In genomic region chr17:42743595-42744282, GRCh38 we compare ENCODE assay signal across 8 cellular contexts. TPM values are rescaled to one million over a fixed set of nuclear protein-coding genes. Genes with fewer than 3 reads are reported as not detected.
DNase-seq lines count a peak whose midpoint lies in the region; ATAC-seq, FAIRE-seq and TF ChIP-seq lines count a peak whose summit lies in the region.

No MANE protein-coding gene starts in this region.

- peaks cover 9 to 38% (median 20%) of the 10 kb centered on the region in 4 donors for H3K4me1 Mint-ChIP-seq in CD4-positive, alpha-beta memory T cell

- H4K20me1 ChIP-seq in Loucy (ENCODE audit: insufficient read depth, low read length, poor library complexity, severe bottlenecking), result no peaks in the 10 kb centered on the region

- peak overlapping the region; percentile 81 to 96 (median 92) for H3K27ac Mint-ChIP-seq in CD4-positive, alpha-beta memory T cell

- POLR2A ChIA-PET in CD4-positive, alpha-beta memory T cell (lab: Charles Lee; ENCODE audit: partially characterized antibody), result interaction anchor here (1.6 to 1.9 kb wide), 2 partner anchors 80 to 617 kb away, joined by 5 read pairs; partner anchors contain the start of gene BECN1

- H3K27ac ChIP-seq in CD4-positive, alpha-beta memory T cell (ENCODE audit: low read depth, low read length), result peak overlapping the region; percentile 66
- H3K27ac ChIP-seq in mucosa of rectum (ENCODE audit: low read depth in 2 of 2, low read length in 2 of 2), result peak overlapping the region; percentile 86 to 92

- peaks cover 37% of the 10 kb centered on the region for H3K79me2 ChIP-seq in Loucy (ENCODE audit: insufficient read depth, low read length)

- H3K27me3 Mint-ChIP-seq in CD4-positive, alpha-beta memory T cell, result peaks cover 4 to 5% of the 10 kb centered on the region in 2 donors

- CTCF ChIA-PET in CD4-positive, alpha-beta memory T cell (lab: Charles Lee; ENCODE audit: partially characterized antibody), result interaction anchor here (0.8 kb wide), 1 partner anchor 20 kb away, joined by 3 read pairs; no protein-coding TSS in a partner anchor

- peak overlapping the region; percentile 94 for H3K4me2 ChIP-seq in Loucy (ENCODE audit: low read depth, low read length, poor library complexity, severe bottlenecking)

- H3F3A ChIP-seq in Loucy (ENCODE audit: low read depth), result no peaks in the 10 kb centered on the region

- no peak for ATAC-seq in HG03342 (IDR thresholded peaks at IDR 0.05; ENCODE audit: unreplicated experiment)
- ATAC-seq in GM19328 (IDR thresholded peaks at IDR 0.05; ENCODE audit: unreplicated experiment), result no peak

- peak; percentile 28; the same call in 1 of the 2 replicates for TF ChIP-seq CTCF in Loucy (conservative IDR thresholded peaks at IDR 0.05; ENCODE audit: low read length)
- no peak for TF ChIP-seq CTCF in bronchial epithelial cell (IDR thresholded peaks at IDR 0.05; ENCODE audit: insufficient read depth, low read length, severe bottlenecking)

- H3K27me3 ChIP-seq in CD4-positive, alpha-beta memory T cell (ENCODE audit: insufficient read depth, low read length), result no peaks in the 10 kb centered on the region
- H3K27me3 ChIP-seq in Loucy (ENCODE audit: insufficient read depth, low read length, poor library complexity, severe bottlenecking) (no peaks in the 10 kb centered on the region), bronchial epithelial cell (ENCODE audit: control insufficient read depth, insufficient read depth, low read length) (no peaks in the 10 kb centered on the region), mucosa of rectum (ENCODE audit: control insufficient read depth in 2 of 2, insufficient read depth in 2 of 2, low read length in 2 of 2) (no peaks in the 10 kb centered on the region)

- in situ Hi-C loops in ACHN (cut with HindIII; ENCODE audit: low pct_ligation_motif_present, low pct_unique_long_range_greater_than_20kb, low sequenced_read_pairs), result loop anchor here (25.0 kb wide), 1 partner anchor 194 kb away; no protein-coding TSS in a partner anchor

- peak; percentile 64 for FAIRE-seq in bronchial epithelial cell (lab: Jason Lieb, UNC)

- no peaks in the 10 kb centered on the region for H3K9me2 ChIP-seq in Loucy (replicated peaks; ENCODE audit: low read depth, low read length)

- H2AFZ ChIP-seq in Loucy (ENCODE audit: low read length), result peak overlapping the region; percentile 92

- no peaks in the 10 kb centered on the region for H3K36me3 ChIP-seq in CD4-positive, alpha-beta memory T cell (ENCODE audit: insufficient read depth, low read length)
- H3K36me3 ChIP-seq in Loucy (ENCODE audit: insufficient read depth, low read length), result no peaks in the 10 kb centered on the region
- H3K36me3 ChIP-seq in bronchial epithelial cell (ENCODE audit: control insufficient read depth, insufficient read depth, low read length), result no peaks in the 10 kb centered on the region
- H3K36me3 ChIP-seq in mucosa of rectum (ENCODE audit: control insufficient read depth in 2 of 2, insufficient read depth in 2 of 2, low read length in 2 of 2), result no peaks in the 10 kb centered on the region

- no peak for DNase-seq in CD4-positive, alpha-beta memory T cell
- DNase-seq in bronchial epithelial cell (ENCODE audit: low read depth) (no peak), ACHN (no peak), NCI-H2196 (lab: John Stamatoyannopoulos, UW; ENCODE audit: unreplicated experiment) (no peak)

- H3K4me1 ChIP-seq in CD4-positive, alpha-beta memory T cell (ENCODE audit: insufficient read depth, low read length), result peaks cover 25% of the 10 kb centered on the region
- H3K4me1 ChIP-seq in Loucy (ENCODE audit: insufficient read depth, low read length, poor library complexity, severe bottlenecking) (peaks cover 18% of the 10 kb centered on the region), mucosa of rectum (ENCODE audit: control insufficient read depth in 2 of 2, insufficient read depth in 2 of 2, low read length in 2 of 2) (peaks cover 8 to 11% of the 10 kb centered on the region in 2 donors)

- H3K9ac ChIP-seq in Loucy (ENCODE audit: low read depth, low read length, poor library complexity, severe bottlenecking) (peak overlapping the region; percentile 81), mucosa of rectum (ENCODE audit: low read depth in 1 of 2, low read length in 2 of 2) (peak overlapping the region; percentile 72 to 85)

- H3K4me3 Mint-ChIP-seq in CD4-positive, alpha-beta memory T cell, result peak overlapping the region; percentile 91 to 97 (median 96)

- peaks cover 0 to 4% of the 10 kb centered on the region in 2 donors for H3K36me3 Mint-ChIP-seq in CD4-positive, alpha-beta memory T cell

- no peaks in the 10 kb centered on the region for H3K9me3 ChIP-seq in CD4-positive, alpha-beta memory T cell (ENCODE audit: control insufficient read depth in 1 of 2, low read length in 2 of 2)
- H3K9me3 ChIP-seq in Loucy (ENCODE audit: insufficient read depth, low read depth, low read length) (no peaks in the 10 kb centered on the region), mucosa of rectum (ENCODE audit: control insufficient read depth in 2 of 2, low read length in 2 of 2) (no peaks in the 10 kb centered on the region)

- H3K4me3 ChIP-seq in CD4-positive, alpha-beta memory T cell (ENCODE audit: low read length in 2 of 2), result peak overlapping the region; percentile 51 to 55
- H3K4me3 ChIP-seq in Loucy (ENCODE audit: low read length, poor library complexity, severe bottlenecking) (peak overlapping the region; percentile 82), bronchial epithelial cell (ENCODE audit: low read depth, low read length) (peak overlapping the region; percentile 86), mucosa of rectum (ENCODE audit: low read length in 2 of 2) (peak overlapping the region; percentile 83 to 87)

- no peaks in the 10 kb centered on the region for H3K9me3 Mint-ChIP-seq in CD4-positive, alpha-beta memory T cell

- intact Hi-C loops in CD4-positive, alpha-beta memory T cell (cut with micrococcal nuclease), result loop anchor here (1.0 to 2.0 kb wide), 2 partner anchors 55 to 65 kb away; partner anchors contain the start of genes CNTD1 and COA3

RNA-seq across cellular contexts. Expression of gene EZH1, which starts 1.1 kb away (rescaled TPM):
- 100 to 1,000 TPM; 184 to 192 TPM for total RNA-seq in CD4-positive, alpha-beta memory T cell
- 10 to 100 TPM; 20.1 to 38.6 TPM for polyA plus RNA-seq in CD4-positive, alpha-beta memory T cell
- 16.1 and 18.2 TPM in 2 replicates for total RNA-seq in bronchial epithelial cell

RNA-seq across cellular contexts. Expression of gene RAMP2, which starts 17.3 kb away (rescaled TPM):
- total RNA-seq in CD4-positive, alpha-beta memory T cell, result not detected
- not detected for polyA plus RNA-seq in CD4-positive, alpha-beta memory T cell
- total RNA-seq in bronchial epithelial cell, result not detected in 2 replicates

RNA-seq across cellular contexts. Expression of gene VPS25, which starts 29.5 kb away (rescaled TPM):
- total RNA-seq in CD4-positive, alpha-beta memory T cell, result 10 to 100 TPM; 39.3 to 43.6 TPM
- 10 to 100 TPM; 39.8 to 63.3 TPM for polyA plus RNA-seq in CD4-positive, alpha-beta memory T cell
- total RNA-seq in bronchial epithelial cell, result 65.3 and 76.0 TPM in 2 replicates

RNA-seq across cellular contexts. Expression of gene WNK4, which starts 36.7 kb away (rescaled TPM):
- under 1 TPM; 0.14 to 0.41 TPM for total RNA-seq in CD4-positive, alpha-beta memory T cell
- polyA plus RNA-seq in CD4-positive, alpha-beta memory T cell, result not detected
- under 0.01 and 0.13 TPM in 2 replicates for total RNA-seq in bronchial epithelial cell

RNA-seq across cellular contexts. Expression of gene COA3, which starts 54.8 kb away (rescaled TPM):
- total RNA-seq in CD4-positive, alpha-beta memory T cell, result 10 to 100 TPM; 27.7 to 30.1 TPM
- polyA plus RNA-seq in CD4-positive, alpha-beta memory T cell, result 100 to 1,000 TPM; 110 to 153 TPM
- 59.8 and 69.6 TPM in 2 replicates for total RNA-seq in bronchial epithelial cell
